10 cellular contexts compared by ENCODE assay signal in the genomic region with DNA sequence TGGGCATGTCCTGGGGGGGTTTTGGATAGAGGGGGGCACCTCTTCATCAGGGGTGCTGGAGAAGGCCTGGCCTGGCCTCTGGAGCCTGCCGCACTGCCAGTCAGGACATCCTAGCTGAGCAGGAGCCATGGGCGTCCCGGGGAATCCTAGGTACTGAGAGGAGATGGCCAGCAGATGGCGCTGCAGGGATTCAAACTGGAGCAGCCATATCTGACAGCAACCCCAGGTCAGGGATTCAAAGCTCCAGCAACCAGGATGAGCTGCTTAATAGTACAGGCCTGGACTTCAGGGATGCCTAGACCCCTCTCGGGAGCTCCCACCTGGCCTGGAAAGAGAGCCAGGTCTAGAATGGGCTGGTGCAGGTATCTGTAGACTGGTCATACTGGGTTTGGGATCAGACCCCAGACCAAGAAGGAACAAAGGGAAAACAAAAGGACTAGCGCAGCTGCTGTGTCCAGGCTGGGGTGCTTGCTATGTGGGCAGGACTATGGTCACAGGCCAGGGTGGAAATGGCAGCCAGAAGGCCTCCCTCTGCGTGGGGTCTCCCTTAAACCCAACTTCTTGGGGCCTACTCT.
DNase-seq lines count a peak whose midpoint lies in the region; TF ChIP-seq lines count a peak whose summit lies in the region.
"Had no signal": no experiment of that assay in that cellular context is flagged by ENCODE, and none has a peak within 500 bp of the region (broad histone marks: within the 10 kb centered on the region; RNA-seq: fewer than 3 reads in every experiment).

No MANE protein-coding gene starts in this region.

- H3K4me1 ChIP-seq in OCI-LY7 (ENCODE audit: insufficient read depth, low read length, poor library complexity, severe bottlenecking) (no peaks in the 10 kb centered on the region), colonic mucosa (no peaks in the 10 kb centered on the region), vagina (no peaks in the 10 kb centered on the region)
- no peaks in the 10 kb centered on the region for H3K4me1 ChIP-seq in CD4-positive, alpha-beta memory T cell (ENCODE audit: insufficient read depth, low read length)

- peak; percentile 83 for TF ChIP-seq CTCF in OCI-LY7 (conservative IDR thresholded peaks at IDR 0.05; ENCODE audit: low read length)
- TF ChIP-seq CTCF in colonic mucosa (IDR thresholded peaks at IDR 0.05) = peak; percentile 51
- TF ChIP-seq CTCF in nephron progenitor cell (IDR thresholded peaks at IDR 0.05) = peak; percentile 78
- TF ChIP-seq CTCF in vagina (IDR thresholded peaks at IDR 0.05) = peak; percentile 4 to 36 (median 27)

- no peak overlapping the region for H3K4me2 ChIP-seq in OCI-LY7 (ENCODE audit: low read length)

- POLR2A ChIA-PET in OCI-LY7 (lab: Charles Lee) = no interaction called here
- POLR2A ChIA-PET in CD4-positive, alpha-beta memory T cell (lab: Charles Lee; ENCODE audit: partially characterized antibody) = no interaction called here

- CTCF ChIA-PET in OCI-LY7 (lab: Charles Lee; ENCODE audit: unreplicated experiment) = interaction anchor here (0.6 kb wide), 1 partner anchor 779 kb away, joined by 5 read pairs; no protein-coding TSS in a partner anchor
- CTCF ChIA-PET in CD4-positive, alpha-beta memory T cell (lab: Charles Lee; ENCODE audit: partially characterized antibody) = no interaction called here

- H3K9me3 Mint-ChIP-seq in nephron progenitor cell = peaks cover 3% of the 10 kb centered on the region
- peaks cover 2 to 26% (median 16%) of the 10 kb centered on the region in 8 donors for H3K9me3 Mint-ChIP-seq in CD4-positive, alpha-beta memory T cell

- no peaks in the 10 kb centered on the region for H3K9me2 ChIP-seq in OCI-LY7 (ENCODE audit: insufficient read depth, low read length)

- no peaks in the 10 kb centered on the region for H3K27me3 ChIP-seq in colonic mucosa
- H3K27me3 ChIP-seq in vagina = no peaks in the 10 kb centered on the region
- no peaks in the 10 kb centered on the region for H3K27me3 ChIP-seq in CD4-positive, alpha-beta memory T cell (ENCODE audit: insufficient read depth, low read length)

- H2AFZ ChIP-seq in OCI-LY7 (ENCODE audit: low read length) = no peak overlapping the region

- DNase-seq in ELR (ENCODE audit: low read depth) = peak; percentile 0
- peak; percentile 69 for DNase-seq in HuH-7 (ENCODE audit: low spot score)
- DNase-seq in OCI-LY7 (ENCODE audit: low spot score) = peak; percentile 57
- peak; percentile 75 for DNase-seq in colonic mucosa
- DNase-seq in nephron progenitor cell = peak; percentile 93
- DNase-seq in vagina (ENCODE audit: extremely low spot score in 2 of 2) = no peak
- DNase-seq in central memory CD4-positive, alpha-beta T cell = no peak
- no peak for DNase-seq in CD4-positive, alpha-beta memory T cell

- H3K36me3 ChIP-seq in OCI-LY7 (ENCODE audit: insufficient read depth, low read length) = no peaks in the 10 kb centered on the region
- no peaks in the 10 kb centered on the region for H3K36me3 ChIP-seq in colonic mucosa
- H3K36me3 ChIP-seq in vagina = no peaks in the 10 kb centered on the region
- no peaks in the 10 kb centered on the region for H3K36me3 ChIP-seq in CD4-positive, alpha-beta memory T cell (ENCODE audit: insufficient read depth, low read length)

- peaks cover 5% of the 10 kb centered on the region for H3K27me3 Mint-ChIP-seq in nephron progenitor cell (ENCODE audit: low read depth, poor library complexity)
- no peaks in the 10 kb centered on the region for H3K27me3 Mint-ChIP-seq in CD4-positive, alpha-beta memory T cell
- H3K27me3 Mint-ChIP-seq: memory B cell, T-cell had no signal

- no peaks in the 10 kb centered on the region for H3K36me3 Mint-ChIP-seq in nephron progenitor cell (ENCODE audit: low read depth)
- no peaks in the 10 kb centered on the region for H3K36me3 Mint-ChIP-seq in CD4-positive, alpha-beta memory T cell
- H3K36me3 Mint-ChIP-seq: memory B cell, T-cell had no signal

- no peak overlapping the region for H3K4me3 Mint-ChIP-seq in nephron progenitor cell
- no peak overlapping the region for H3K4me3 Mint-ChIP-seq in CD4-positive, alpha-beta memory T cell
- H3K4me3 Mint-ChIP-seq: memory B cell, T-cell had no signal

- TF ChIP-seq POLR2A in vagina (IDR thresholded peaks at IDR 0.05) = no peak

- no peak overlapping the region for H3K9ac ChIP-seq in colonic mucosa (ENCODE audit: low read depth in 2 of 2, low read length in 2 of 2)

- H3K4me3 ChIP-seq in OCI-LY7 (ENCODE audit: low read depth, low read length, poor library complexity, severe bottlenecking) = no peak overlapping the region
- H3K4me3 ChIP-seq in colonic mucosa = no peak overlapping the region
- no peak overlapping the region for H3K4me3 ChIP-seq in vagina
- H3K4me3 ChIP-seq in CD4-positive, alpha-beta memory T cell (ENCODE audit: low read length in 2 of 2) = no peak overlapping the region

- no peaks in the 10 kb centered on the region for H3K9me3 ChIP-seq in OCI-LY7 (ENCODE audit: low read length)
- no peaks in the 10 kb centered on the region for H3K9me3 ChIP-seq in colonic mucosa
- H3K9me3 ChIP-seq in vagina = no peaks in the 10 kb centered on the region
- no peaks in the 10 kb centered on the region for H3K9me3 ChIP-seq in CD4-positive, alpha-beta memory T cell (ENCODE audit: control insufficient read depth in 1 of 2, low read length in 2 of 2)

- H4K20me1 ChIP-seq in OCI-LY7 (ENCODE audit: insufficient read depth, low read length) = no peaks in the 10 kb centered on the region

- no peak overlapping the region for H3K27ac ChIP-seq in OCI-LY7 (ENCODE audit: low read depth, low read length, poor library complexity, severe bottlenecking)
- no peak overlapping the region for H3K27ac ChIP-seq in colonic mucosa
- no peak overlapping the region for H3K27ac ChIP-seq in vagina
- H3K27ac ChIP-seq in CD4-positive, alpha-beta memory T cell (ENCODE audit: low read depth, low read length) = no peak overlapping the region

- intact Hi-C loops in OCI-LY7 (cut with micrococcal nuclease; ENCODE audit: unreplicated experiment) = no loop called here
- intact Hi-C loops in colonic mucosa (cut with DNase I) = loop anchor here (5.0 kb wide), 1 partner anchor 1147 kb away; no protein-coding TSS in a partner anchor
- intact Hi-C loops in vagina (cut with DNase I) = no loop called here
- intact Hi-C loops in CD4-positive, alpha-beta memory T cell (cut with micrococcal nuclease) = no loop called here

- peaks cover 5% of the 10 kb centered on the region for H3K4me1 Mint-ChIP-seq in nephron progenitor cell
- H3K4me1 Mint-ChIP-seq in CD4-positive, alpha-beta memory T cell = no peaks in the 10 kb centered on the region
- H3K4me1 Mint-ChIP-seq: memory B cell, T-cell had no signal

- BruUV-seq in OCI-LY7 (replicated peaks; lab: Mats Ljungman, UMichigan) = no TSS peak

- no peaks in the 10 kb centered on the region for H3K79me2 ChIP-seq in OCI-LY7 (ENCODE audit: insufficient read depth, low read depth, low read length)

- no peak overlapping the region for H3K27ac Mint-ChIP-seq in nephron progenitor cell
- H3K27ac Mint-ChIP-seq in CD4-positive, alpha-beta memory T cell = no peak overlapping the region
- H3K27ac Mint-ChIP-seq: memory B cell, T-cell had no signal

Comparison
In these comparisons a context has a peak if more than half of its experiments do, and no peak if none do; other contexts are left out.
1. DNase-seq: peak in ELR (single experiment), HuH-7 (single experiment), OCI-LY7 (single experiment), colonic mucosa (single experiment) and nephron progenitor cell (single experiment); none in vagina (0 of 2), central memory CD4-positive, alpha-beta T cell (single experiment) and CD4-positive, alpha-beta memory T cell (0 of 5).
2. CTCF ChIP-seq: peak in every context shown above with its lines; median percentile 83 in OCI-LY7; 78 in nephron progenitor cell; 51 in colonic mucosa; 27 in vagina.